37 cellular contexts compared by ENCODE assay signal in genomic region chr20:16381444-16381843, GRCh38.
"Had no signal": no experiment of that assay in that cellular context is flagged by ENCODE, and none has a peak within 500 bp of the region (broad histone marks: within the 10 kb centered on the region; RNA-seq: fewer than 3 reads in every experiment).

No MANE protein-coding gene starts in this region.

- H3K27me3 Mint-ChIP-seq: activated B cell treated with CpG ODN at 0.5 μM for 24 hours; activated CD4-positive, alpha-beta memory T cell treated with anti-CD3 and anti-CD28 coated beads, Interleukin-2, amount 10 ng/mL, durations not matched to agents 7 days and 5 days; activated CD8-positive, alpha-beta memory T cell treated with anti-CD3 and anti-CD28 coated beads, Interleukin-2, amount 10 ng/mL, durations not matched to agents 7 days and 5 days; activated naive CD4-positive, alpha-beta T cell treated with anti-CD3 and anti-CD28 coated beads, Interleukin-2, amount 10 ng/mL, durations not matched to agents 7 days and 5 days; activated naive CD8-positive, alpha-beta T cell; activated naive CD8-positive, alpha-beta T cell treated with anti-CD3 and anti-CD28 coated beads, Interleukin-2, amount 50 U/mL, for 24 hours; central memory CD8-positive, alpha-beta T cell had no signal

- H3K4me1 ChIP-seq: Peyer's patch, SJSA1 had no signal

- H3K4me3 Mint-ChIP-seq: activated B cell treated with CpG ODN at 0.5 μM for 24 hours; activated CD4-positive, alpha-beta memory T cell treated with anti-CD3 and anti-CD28 coated beads, Interleukin-2, amount 10 ng/mL, durations not matched to agents 7 days and 5 days; activated CD8-positive, alpha-beta memory T cell treated with anti-CD3 and anti-CD28 coated beads, Interleukin-2, amount 10 ng/mL, durations not matched to agents 7 days and 5 days; activated naive CD4-positive, alpha-beta T cell treated with anti-CD3 and anti-CD28 coated beads, Interleukin-2, amount 10 ng/mL, durations not matched to agents 7 days and 5 days; activated naive CD8-positive, alpha-beta T cell; activated naive CD8-positive, alpha-beta T cell treated with anti-CD3 and anti-CD28 coated beads, Interleukin-2, amount 50 U/mL, for 24 hours; central memory CD8-positive, alpha-beta T cell had no signal

- H3K36me3 ChIP-seq: brain microvascular endothelial cell, cardiac muscle cell, SJSA1 had no signal

- ATAC-seq: activated CD8-positive, alpha-beta memory T cell treated with anti-CD3 and anti-CD28 coated beads, Interleukin-2, amount 10 ng/mL, durations not matched to agents 7 days and 5 days; activated naive CD8-positive, alpha-beta T cell treated with anti-CD3 and anti-CD28 coated beads, Interleukin-2, amount 50 U/mL, for 24 hours; PC-3 had no signal

- H3K27ac ChIP-seq: brain microvascular endothelial cell, cardiac muscle cell, Peyer's patch, SJSA1, VCaP had no signal

- H3K36me3 Mint-ChIP-seq: activated CD8-positive, alpha-beta memory T cell treated with anti-CD3 and anti-CD28 coated beads, Interleukin-2, amount 10 ng/mL, durations not matched to agents 7 days and 5 days; activated naive CD4-positive, alpha-beta T cell treated with anti-CD3 and anti-CD28 coated beads, Interleukin-2, amount 10 ng/mL, durations not matched to agents 7 days and 5 days had no signal

- H3K4me3 ChIP-seq: cardiac muscle cell, Peyer's patch, SJSA1 had no signal

- DNase-seq: activated B cell treated with CpG ODN at 0.5 μM for 24 hours; activated CD4-positive, alpha-beta memory T cell treated with anti-CD3 and anti-CD28 coated beads, Interleukin-2, amount 10 ng/mL, durations not matched to agents 7 days and 5 days; activated CD4-positive, alpha-beta T cell treated with anti-CD3 and anti-CD28 coated beads for 1 hour; activated CD4-positive, alpha-beta T cell treated with anti-CD3 and anti-CD28 coated beads for 48 hours; activated CD8-positive, alpha-beta memory T cell treated with anti-CD3 and anti-CD28 coated beads for 24 hours; activated CD8-positive, alpha-beta memory T cell treated with anti-CD3 and anti-CD28 coated beads, Interleukin-2, amount 10 ng/mL, durations not matched to agents 7 days and 5 days; activated CD8-positive, alpha-beta memory T cell treated with anti-CD3 and anti-CD28 coated beads, Interleukin-2, amount 50 U/mL, for 48 hours; activated effector memory CD4-positive, alpha-beta T cell treated with Interleukin-2 at 50 U/mL for 16 hours; activated naive CD4-positive, alpha-beta T cell treated with anti-CD3 and anti-CD28 coated beads, Interleukin-2, amount 10 ng/mL, durations not matched to agents 7 days and 5 days; activated naive CD8-positive, alpha-beta T cell treated with anti-CD3 and anti-CD28 coated beads, Interleukin-2, amount 50 U/mL, for 24 hours; activated T-cell treated with anti-CD3 and anti-CD28 coated beads, Interleukin-2, amount 50 U/mL, for 48 hours; amniotic stem cell; aorta; brain microvascular endothelial cell; KG1; MM.1S; MV-4-11; NCI-H1092; NCI-H1436 treated with DMSO at 0.1 percent for 48 hours; NCI-H1694 treated with DMSO at 0.1 percent for 48 hours; NCI-H2029; NCI-H2107; NCI-H345; NCI-H524 treated with DMSO at 0.1 percent for 48 hours; PC-3; Peyer's patch; RPMI8226; SHP77 treated with DMSO at 0.1 percent for 48 hours; SW 1271; T-helper 1 cell; T-helper 2 cell; T-helper 9 cell had no signal

- H3K4me1 Mint-ChIP-seq: activated CD4-positive, alpha-beta memory T cell treated with anti-CD3 and anti-CD28 coated beads, Interleukin-2, amount 10 ng/mL, durations not matched to agents 7 days and 5 days; activated CD8-positive, alpha-beta memory T cell treated with anti-CD3 and anti-CD28 coated beads, Interleukin-2, amount 10 ng/mL, durations not matched to agents 7 days and 5 days; activated naive CD4-positive, alpha-beta T cell treated with anti-CD3 and anti-CD28 coated beads, Interleukin-2, amount 10 ng/mL, durations not matched to agents 7 days and 5 days; activated naive CD8-positive, alpha-beta T cell treated with anti-CD3 and anti-CD28 coated beads, Interleukin-2, amount 50 U/mL, for 24 hours; central memory CD8-positive, alpha-beta T cell had no signal

- H3K9me3 Mint-ChIP-seq: activated B cell treated with CpG ODN at 0.5 μM for 24 hours; activated CD4-positive, alpha-beta memory T cell treated with anti-CD3 and anti-CD28 coated beads, Interleukin-2, amount 10 ng/mL, durations not matched to agents 7 days and 5 days; activated naive CD4-positive, alpha-beta T cell treated with anti-CD3 and anti-CD28 coated beads, Interleukin-2, amount 10 ng/mL, durations not matched to agents 7 days and 5 days; activated naive CD8-positive, alpha-beta T cell treated with anti-CD3 and anti-CD28 coated beads, Interleukin-2, amount 50 U/mL, for 24 hours; central memory CD8-positive, alpha-beta T cell had no signal

- H3K9me3 ChIP-seq: Peyer's patch had no signal

- H3K27ac Mint-ChIP-seq: activated B cell treated with CpG ODN at 0.5 μM for 24 hours; activated CD4-positive, alpha-beta memory T cell treated with anti-CD3 and anti-CD28 coated beads, Interleukin-2, amount 10 ng/mL, durations not matched to agents 7 days and 5 days; activated CD8-positive, alpha-beta memory T cell treated with anti-CD3 and anti-CD28 coated beads, Interleukin-2, amount 10 ng/mL, durations not matched to agents 7 days and 5 days; activated naive CD4-positive, alpha-beta T cell treated with anti-CD3 and anti-CD28 coated beads, Interleukin-2, amount 10 ng/mL, durations not matched to agents 7 days and 5 days; activated naive CD8-positive, alpha-beta T cell; activated naive CD8-positive, alpha-beta T cell treated with anti-CD3 and anti-CD28 coated beads, Interleukin-2, amount 50 U/mL, for 24 hours had no signal

- H3K27me3 ChIP-seq: brain microvascular endothelial cell, cardiac muscle cell, Peyer's patch, SJSA1 had no signal
